31 cellular contexts compared by ENCODE assay signal in genomic region chr11:76568621-76569020, GRCh38.
"Had no signal": no experiment of that assay in that cellular context is flagged by ENCODE, and none has a peak within 500 bp of the region (broad histone marks: within the 10 kb centered on the region; RNA-seq: fewer than 3 reads in every experiment).

No MANE protein-coding gene starts in this region.

- H3K4me1 Mint-ChIP-seq: natural killer cell, nephron, neural progenitor cell had no signal

- H3K9me3 Mint-ChIP-seq: stimulated activated memory B cell treated with anti-CD40 and anti-IgM and Interleukin-4, amounts not matched to agents 10 μg/mL and 1 μg/mL and 100 μg/mL, for 72 hours; stimulated activated naive CD8-positive, alpha-beta T cell treated with anti-CD3 and anti-CD28 coated beads, Interleukin-15, amount 100 ng/mL, for 72 hours had no signal

- ATAC-seq: natural killer cell; psoas muscle; right cardiac atrium; right lobe of liver; stimulated activated memory B cell treated with anti-CD40 and anti-IgM and Interleukin-4, amounts not matched to agents 10 μg/mL and 1 μg/mL and 100 μg/mL, for 72 hours; upper lobe of right lung had no signal

- H3K79me2 ChIP-seq: parathyroid adenoma had no signal

- H3K27ac ChIP-seq: neural progenitor cell, ovary, parathyroid adenoma, psoas muscle, right lobe of liver, sigmoid colon, spleen, suprapubic skin, testis, tibial artery, transverse colon, upper lobe of right lung, uterus had no signal

- H3K4me3 Mint-ChIP-seq: natural killer cell; nephron; neural progenitor cell; stimulated activated memory B cell treated with anti-CD40 and anti-IgM and Interleukin-4, amounts not matched to agents 10 μg/mL and 1 μg/mL and 100 μg/mL, for 72 hours; stimulated activated naive CD8-positive, alpha-beta T cell treated with anti-CD3 and anti-CD28 coated beads, Interleukin-15, amount 100 ng/mL, for 72 hours; type B pancreatic cell had no signal

- H3K27me3 Mint-ChIP-seq: progenitor cell of endocrine pancreas, type B pancreatic cell had no signal

- H3K9ac ChIP-seq: neural progenitor cell, parathyroid adenoma had no signal

- FAIRE-seq: small intestine had no signal

- H3K36me3 ChIP-seq: neural progenitor cell, ovary, right lobe of liver, sigmoid colon, spleen, suprapubic skin, tibial artery, transverse colon, upper lobe of right lung, uterus had no signal

- H3K9me3 ChIP-seq: ovary, psoas muscle, right lobe of liver, sigmoid colon, suprapubic skin, testis, tibial artery, transverse colon, upper lobe of right lung, uterus had no signal

- H3K36me3 Mint-ChIP-seq: natural killer cell; neural progenitor cell; stimulated activated memory B cell treated with anti-CD40 and anti-IgM and Interleukin-4, amounts not matched to agents 10 μg/mL and 1 μg/mL and 100 μg/mL, for 72 hours; type B pancreatic cell had no signal

- H3K27me3 ChIP-seq: neural progenitor cell, ovary, right lobe of liver, sigmoid colon, spleen, suprapubic skin, testis, tibial artery, transverse colon, upper lobe of right lung, uterus had no signal

- H3K4me2 ChIP-seq: neural progenitor cell had no signal

- DNase-seq: natural killer cell; occipital lobe; ovary; posterior cingulate gyrus; psoas muscle; right cardiac atrium; right lobe of liver; sigmoid colon; small intestine; spleen; stimulated activated CD4-positive, alpha-beta T cell treated with anti-CD3 and anti-CD28 coated beads, Interleukin-12 subunit alpha, Interleukin-12 subunit beta, amount 100 ng/mL, for 4 hours; stimulated activated CD4-positive, alpha-beta T cell treated with anti-CD3 and anti-CD28 coated beads, Interleukin-1b, Interleukin-23, amount 100 ng/mL, for 48 hours; stimulated activated CD4-positive, alpha-beta T cell treated with anti-CD3 and anti-CD28 coated beads, Interleukin-4, amount 100 ng/mL, for 1 hour; stimulated activated CD4-positive, alpha-beta T cell treated with anti-CD3 and anti-CD28 coated beads, Interleukin-4, amount 100 ng/mL, for 4 hours; stimulated activated CD8-positive, alpha-beta memory T cell treated with anti-CD3 and anti-CD28 coated beads, Interleukin-4, amount 100 ng/mL, for 48 hours; stimulated activated naive CD4-positive, alpha-beta T cell; stimulated activated naive CD8-positive, alpha-beta T cell treated with anti-CD3 and anti-CD28 coated beads, Interleukin-15, amount 100 ng/mL, for 72 hours; stimulated activated naive CD8-positive, alpha-beta T cell treated with anti-CD3 and anti-CD28 coated beads, Interleukin-15, Interleukin-2, amounts not matched to agents 100 U/mL and 50 U/mL, for 24 hours; substantia nigra; testis; tibial artery; transverse colon; upper lobe of right lung; uterus had no signal

- H3K4me3 ChIP-seq: neural progenitor cell, ovary, psoas muscle, right lobe of liver, sigmoid colon, spleen, suprapubic skin, testis, tibial artery, transverse colon, upper lobe of right lung, uterus had no signal

- H3K27ac Mint-ChIP-seq: natural killer cell; nephron; neural progenitor cell; progenitor cell of endocrine pancreas; stimulated activated memory B cell treated with anti-CD40 and anti-IgM and Interleukin-4, amounts not matched to agents 10 μg/mL and 1 μg/mL and 100 μg/mL, for 72 hours; type B pancreatic cell had no signal

- H2AFZ ChIP-seq: neural progenitor cell, parathyroid adenoma had no signal

- H3K4me1 ChIP-seq: neural progenitor cell, parathyroid adenoma, psoas muscle, right lobe of liver, sigmoid colon, suprapubic skin, testis, tibial artery, upper lobe of right lung, uterus had no signal
